ENCODE assay signal across 1 cellular context in genomic region chr11:102163368-102163767, GRCh38.
TF ChIP-seq lines count a peak whose summit lies in the region.

No MANE protein-coding gene starts in this region.

TF ChIP-seq in IMR-90, 13 proteins besides CTCF, POLR2A, EP300 and RAD21:
- TF ChIP-seq USF2 (IDR thresholded peaks at IDR 0.05; ENCODE audit: low read depth, low read length) (no peak), CEBPB (IDR thresholded peaks at IDR 0.05; ENCODE audit: low read depth, low read length) (no peak), MAFK (IDR thresholded peaks at IDR 0.05; ENCODE audit: low read depth, low read length) (no peak), CHD1 (IDR thresholded peaks at IDR 0.05; ENCODE audit: low read depth, low read length) (no peak), NFE2L2 (IDR thresholded peaks at IDR 0.05; ENCODE audit: low read depth, low read length) (no peak), BHLHE40 (IDR thresholded peaks at IDR 0.05; ENCODE audit: low read depth, low read length) (no peak), RFX5 (IDR thresholded peaks at IDR 0.05; ENCODE audit: low read depth, low read length) (no peak), MAZ (IDR thresholded peaks at IDR 0.05; ENCODE audit: borderline replicate concordance, low read depth, low read length) (no peak), SMC3 (IDR thresholded peaks at IDR 0.05; ENCODE audit: low read depth, low read length) (no peak), RCOR1 (IDR thresholded peaks at IDR 0.05; ENCODE audit: insufficient replicate concordance, low read length) (no peak), FOS (IDR thresholded peaks at IDR 0.05; ENCODE audit: low read depth, low read length) (no peak), MXI1 (IDR thresholded peaks at IDR 0.05; ENCODE audit: borderline replicate concordance, low read depth, low read length) (no peak), ELK1 (IDR thresholded peaks at IDR 0.05; ENCODE audit: borderline replicate concordance, low read depth, low read length) (no peak)
